22 cellular contexts compared by ENCODE assay signal in the genomic region with DNA sequence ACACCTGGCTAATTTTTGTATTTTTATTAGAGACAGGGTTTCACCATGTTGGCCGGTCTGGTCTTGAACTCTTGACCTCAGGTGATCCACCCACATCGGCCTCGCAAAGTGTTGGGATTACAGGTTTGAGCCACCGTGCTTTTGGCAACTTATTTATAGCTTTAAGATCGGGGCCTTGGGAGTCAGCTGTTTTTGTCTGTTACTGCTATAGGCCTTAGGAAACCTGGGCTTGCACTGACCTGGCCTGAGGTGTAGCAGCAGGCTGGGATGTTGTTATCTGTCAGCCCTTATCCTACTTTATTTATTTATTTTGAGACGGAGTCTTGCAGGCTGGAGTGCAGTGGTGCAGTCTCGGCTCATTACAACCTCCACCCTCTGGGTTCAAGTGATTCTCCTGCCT. TPM values are rescaled to one million over a fixed set of nuclear protein-coding genes. Genes with fewer than 3 reads are reported as not detected.
"Had no signal": no experiment of that assay in that cellular context is flagged by ENCODE, and none has a peak within 500 bp of the region (broad histone marks: within the 10 kb centered on the region; RNA-seq: fewer than 3 reads in every experiment).

No MANE protein-coding gene starts in this region.

- H3K36me3 ChIP-seq: left ventricle myocardium inferior, lower lobe of right lung, neural progenitor cell, prostate gland, tibial artery had no signal

- H3K9ac ChIP-seq: neural progenitor cell, parathyroid adenoma had no signal

- H3K4me3 Mint-ChIP-seq: memory B cell; natural killer cell treated with Interleukin-12 subunit alpha and Interleukin-12 subunit beta and Interleukin-15 and Interleukin-18, amount 100 ng/mL, for 72 hours; stimulated activated naive CD8-positive, alpha-beta T cell treated with anti-CD3 and anti-CD28 coated beads, Interleukin-15, Interleukin-2, amounts not matched to agents 100 ng/mL and 50 ng/mL, for 24 hours had no signal

- H2AFZ ChIP-seq: neural progenitor cell, parathyroid adenoma had no signal

- H3K27ac Mint-ChIP-seq: neural progenitor cell; stimulated activated naive CD8-positive, alpha-beta T cell treated with anti-CD3 and anti-CD28 coated beads, Interleukin-15, Interleukin-2, amounts not matched to agents 100 ng/mL and 50 ng/mL, for 24 hours had no signal

- H3K4me1 ChIP-seq: prostate gland had no signal

- H3K27ac ChIP-seq: lower lobe of right lung, neural progenitor cell, parathyroid adenoma, prostate gland had no signal

- ATAC-seq: natural killer cell treated with Interleukin-12 subunit alpha and Interleukin-12 subunit beta and Interleukin-15 and Interleukin-18, amount 100 ng/mL, for 72 hours had no signal

- H3K4me3 ChIP-seq: dorsolateral prefrontal cortex, esophagus squamous epithelium, left ventricle myocardium inferior, lower lobe of right lung, neural progenitor cell, prostate gland, tibial artery had no signal

- H3K27me3 ChIP-seq: dorsolateral prefrontal cortex, esophagus squamous epithelium, neural progenitor cell, tibial artery had no signal

- DNase-seq: central memory CD4-positive, alpha-beta T cell; cortex of kidney; dorsolateral prefrontal cortex; effector CD8-positive, alpha-beta T cell; esophagus squamous epithelium; foreskin fibroblast; immature natural killer cell; left ventricle myocardium inferior; lower lobe of right lung; midbrain; nucleus accumbens; small intestine; stimulated activated CD4-positive, alpha-beta T cell treated with anti-CD3 and anti-CD28 coated beads, Interleukin-12 subunit alpha, Interleukin-12 subunit beta, amount 100 ng/mL, for 4 hours; tibial artery had no signal

- H3K9me3 ChIP-seq: esophagus squamous epithelium, left ventricle myocardium inferior, lower lobe of right lung, prostate gland, tibial artery had no signal

- H3K27me3 Mint-ChIP-seq: memory B cell; natural killer cell treated with Interleukin-12 subunit alpha and Interleukin-12 subunit beta and Interleukin-15 and Interleukin-18, amount 100 ng/mL, for 72 hours; stimulated activated naive CD8-positive, alpha-beta T cell treated with anti-CD3 and anti-CD28 coated beads, Interleukin-15, Interleukin-2, amounts not matched to agents 100 ng/mL and 50 ng/mL, for 24 hours had no signal

- H3K4me2 ChIP-seq: neural progenitor cell had no signal

RNA-seq across cellular contexts. Expression of gene SPATA21, which starts 58.8 kb away (rescaled TPM):
- total RNA-seq: esophagus squamous epithelium; left ventricle myocardium inferior; lower lobe of right lung; natural killer cell treated with Interleukin-12 subunit alpha and Interleukin-12 subunit beta and Interleukin-15 and Interleukin-18, amount 100 ng/mL, for 72 hours; prostate gland; temporal lobe; ureter had no signal
- polyA plus RNA-seq: immature natural killer cell had no signal
